In genomic region chr3:108221911-108222812, GRCh38 we compare ENCODE assay signal across 8 cellular contexts. TPM values are rescaled to one million over a fixed set of nuclear protein-coding genes. Genes with fewer than 3 reads are reported as not detected.
A peak's percentile ranks its signal among the peaks of the same experiment; 100 is the strongest.
DNase-seq lines count a peak whose midpoint lies in the region; ATAC-seq, FAIRE-seq and TF ChIP-seq lines count a peak whose summit lies in the region.

Gene IFT57, minus strand, starts transcription at chr3:108222424. Its CDS starts 102 bp downstream, at chr3:108222322.

- peaks cover 2% of the 10 kb centered on the region for H3K36me3 Mint-ChIP-seq in activated naive CD8-positive, alpha-beta T cell treated with anti-CD3 and anti-CD28 coated beads, Interleukin-2, amount 50 U/mL, for 24 hours (ENCODE audit: low read depth)

- TF ChIP-seq CTCF in pancreas (IDR thresholded peaks at IDR 0.05) (no peak), tibial artery (IDR thresholded peaks at IDR 0.05) (no peak)

- peak; percentile 94 for ATAC-seq in HG02759 (IDR thresholded peaks at IDR 0.05; ENCODE audit: unreplicated experiment)
- ATAC-seq in activated naive CD8-positive, alpha-beta T cell treated with anti-CD3 and anti-CD28 coated beads, Interleukin-2, amount 50 U/mL, for 24 hours, result peak; percentile 95
- peak; percentile 99 for ATAC-seq in Right ventricle myocardium superior (ENCODE audit: poor library complexity)
- ATAC-seq in pancreas, result peak; percentile 95 to 98 (median 96)

- intact Hi-C loops in Right ventricle myocardium superior (cut with DNase I), result loop anchor here (5.0 kb wide), 1 partner anchor 130 kb away; the partner anchor contains the start of gene CD47
- intact Hi-C loops in pancreas (cut with DNase I), result no loop called here
- intact Hi-C loops in tibial artery (cut with DNase I; ENCODE audit: low total_unique reads), result loop anchor here (2.0 kb wide), 1 partner anchor 129 kb away; no protein-coding TSS in a partner anchor

- peak; percentile 43 for TF ChIP-seq POLR2A in GM10847 (IDR thresholded peaks at IDR 0.05; ENCODE audit: extremely low read depth, insufficient read length)

- no peaks in the 10 kb centered on the region for H3K9me3 Mint-ChIP-seq in activated naive CD8-positive, alpha-beta T cell treated with anti-CD3 and anti-CD28 coated beads, Interleukin-2, amount 50 U/mL, for 24 hours

- H3K27me3 Mint-ChIP-seq in activated naive CD8-positive, alpha-beta T cell treated with anti-CD3 and anti-CD28 coated beads, Interleukin-2, amount 50 U/mL, for 24 hours, result no peaks in the 10 kb centered on the region

- no peaks in the 10 kb centered on the region for H3K9me3 ChIP-seq in pancreas
- no peaks in the 10 kb centered on the region for H3K9me3 ChIP-seq in tibial artery

- peaks cover 12 to 30% (median 18%) of the 10 kb centered on the region in 3 donors for H3K4me1 ChIP-seq in pancreas
- peaks cover 0 to 44% (median 14%) of the 10 kb centered on the region in 4 donors for H3K4me1 ChIP-seq in tibial artery

- peak; percentile 96 to 100 (median 98) for DNase-seq in NCI-H1417 (lab: John Stamatoyannopoulos, UW)
- DNase-seq in SW480 (ENCODE audit: low spot score), result peak; percentile 94
- peak; percentile 94 for DNase-seq in activated naive CD8-positive, alpha-beta T cell treated with anti-CD3 and anti-CD28 coated beads, Interleukin-2, amount 50 U/mL, for 24 hours
- DNase-seq in Right ventricle myocardium superior, result peak; percentile 97
- DNase-seq in pancreas, result peak; percentile 92 to 99 (median 96)
- DNase-seq in tibial artery, result peak; percentile 98 to 99

- H3K36me3 ChIP-seq in pancreas (no peaks in the 10 kb centered on the region), tibial artery (peaks cover 0 to under 1% (median 0%) of the 10 kb centered on the region in 3 donors)

- peak within 1 kb of the TSS; percentile 99 for H3K27ac Mint-ChIP-seq in activated naive CD8-positive, alpha-beta T cell treated with anti-CD3 and anti-CD28 coated beads, Interleukin-2, amount 50 U/mL, for 24 hours

- WGBS in pancreas, 2 donors, result 0 to 1% methylated on average over 57 of the region's 57 CpGs

- FAIRE-seq in pancreas (lab: Jason Lieb, UNC), result peak; percentile 59

- H3K4me1 Mint-ChIP-seq in activated naive CD8-positive, alpha-beta T cell treated with anti-CD3 and anti-CD28 coated beads, Interleukin-2, amount 50 U/mL, for 24 hours, result peaks cover 48% of the 10 kb centered on the region

- H3K27me3 ChIP-seq in pancreas, result no peaks in the 10 kb centered on the region
- H3K27me3 ChIP-seq in tibial artery, result no peaks in the 10 kb centered on the region

- H3K27ac ChIP-seq in pancreas, result peak within 1 kb of the TSS; percentile 71 to 89 (median 84)
- H3K27ac ChIP-seq in tibial artery, result peak within 1 kb of the TSS; percentile 83 to 88

- H3K4me3 Mint-ChIP-seq in activated naive CD8-positive, alpha-beta T cell treated with anti-CD3 and anti-CD28 coated beads, Interleukin-2, amount 50 U/mL, for 24 hours, result peak within 1 kb of the TSS; percentile 99

- H3K4me3 ChIP-seq in pancreas (peak within 1 kb of the TSS; percentile 59 to 86 (median 72)), tibial artery (peak within 1 kb of the TSS; percentile 73 to 92)

RNA-seq across cellular contexts. Expression of gene IFT57, which starts in this region (rescaled TPM):
- 18.7 TPM for total RNA-seq in Right ventricle myocardium superior
- total RNA-seq in pancreas, result 10 to 100 TPM; 25.5 to 40.2 (median 30.3) TPM
- 10 to 100 TPM; 10.4 to 32.9 TPM for polyA plus RNA-seq in pancreas

Comparison
In these comparisons a context has a peak if more than half of its experiments do, and no peak if none do; other contexts are left out.
1. Peak in every context shown above with its lines: DNase-seq, ATAC-seq, H3K4me3 ChIP-seq and H3K27ac ChIP-seq.
2. intact Hi-C loops: an anchor here in Right ventricle myocardium superior (5.0 kb wide) and tibial artery (2.0 kb wide); none called in pancreas.